ENCODE assay signal across 8 cellular contexts in the genomic region with DNA sequence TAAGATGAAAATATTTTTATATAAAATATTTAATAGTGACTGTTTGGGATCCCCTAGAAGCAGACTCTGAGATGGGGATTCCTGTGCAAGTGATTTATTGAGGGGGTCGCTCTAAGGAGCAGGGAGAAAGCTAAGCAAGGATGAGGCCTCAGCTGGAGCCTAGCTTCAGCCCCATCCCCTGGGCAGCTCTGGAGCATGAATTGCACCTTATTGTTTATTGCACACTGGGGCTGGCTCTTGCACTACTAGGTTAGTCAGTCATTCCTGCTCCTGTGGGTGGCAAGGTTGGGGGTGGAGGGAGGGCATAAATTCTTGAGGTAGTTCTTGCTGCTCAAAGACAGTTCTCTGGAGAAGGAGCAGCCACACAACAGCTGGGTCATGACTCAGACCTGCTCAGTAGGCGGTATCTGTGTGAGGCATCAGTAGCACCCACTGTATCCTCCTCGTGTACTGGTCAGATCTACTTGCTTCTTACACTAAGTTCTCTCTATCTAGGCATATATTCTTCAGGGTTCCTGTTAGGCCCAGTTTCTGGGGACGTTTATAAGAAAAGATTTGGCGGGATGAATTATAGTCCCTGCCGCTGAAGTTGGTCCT. TPM values are rescaled to one million over a fixed set of nuclear protein-coding genes. Genes with fewer than 3 reads are reported as not detected.
DNase-seq lines count a peak whose midpoint lies in the region; ATAC-seq, FAIRE-seq and TF ChIP-seq lines count a peak whose summit lies in the region.

No MANE protein-coding gene starts in this region.

- H3K9ac ChIP-seq in HepG2 (ENCODE audit: insufficient read depth, low read depth, low read length), result no peak overlapping the region

- no peak for TF ChIP-seq EP300 in HepG2 (IDR thresholded peaks at IDR 0.05; ENCODE audit: low read depth in 2 of 2, low read length in 2 of 2)
- no peak for TF ChIP-seq EP300 in HepG2 (CRISPR knock-in tag; IDR thresholded peaks at IDR 0.05; ENCODE audit: borderline replicate concordance)

- POLR2A ChIA-PET in HepG2 (lab: Yijun Ruan, JAX), result no interaction called here

- no peaks in the 10 kb centered on the region for H3K9me3 Mint-ChIP-seq in activated T-cell treated with anti-CD3 and anti-CD28 coated beads, Interleukin-2, amount 50 U/mL, for 24 hours

- H3K9me3 ChIP-seq in MG63 (no peaks in the 10 kb centered on the region), spleen (no peaks in the 10 kb centered on the region), HepG2 (ENCODE audit: low read length) (no peaks in the 10 kb centered on the region)

- TF ChIP-seq CTCF in spleen (IDR thresholded peaks at IDR 0.05 in 8 of 11, conservative IDR thresholded peaks at IDR 0.05 in 3 of 11) (no peak), HepG2 (CRISPR knock-in tag; IDR thresholded peaks at IDR 0.05) (no peak), GM13976 (IDR thresholded peaks at IDR 0.05; ENCODE audit: borderline replicate concordance, control extremely low read depth, extremely low read depth, insufficient read depth, missing control alignments) (no peak)

- H3K79me2 ChIP-seq in HepG2 (ENCODE audit: insufficient read depth, low read length), result no peaks in the 10 kb centered on the region

- DNase-seq in MG63 (peak; percentile 95), kidney glomerular epithelial cell (lab: John Stamatoyannopoulos, UW) (peak; percentile 92), NCI-H1930 (lab: John Stamatoyannopoulos, UW) (no peak), spleen (no peak), HepG2 (ENCODE audit: low spot score) (no peak), GM13976 (ENCODE audit: low spot score) (no peak)
- DNase-seq in activated T-cell treated with anti-CD3 and anti-CD28 coated beads, Interleukin-2, amount 50 U/mL, for 24 hours, result peak; percentile 74

- no peaks in the 10 kb centered on the region for H3K27me3 ChIP-seq in MG63
- no peaks in the 10 kb centered on the region for H3K27me3 ChIP-seq in spleen (replicated peaks in 1 of 7)
- H3K27me3 ChIP-seq in HepG2 (ENCODE audit: control insufficient read depth in 1 of 2, insufficient read depth in 2 of 2, low read length in 2 of 2), result no peaks in the 10 kb centered on the region

- no peak overlapping the region for H3K4me3 Mint-ChIP-seq in activated T-cell treated with anti-CD3 and anti-CD28 coated beads, Interleukin-2, amount 50 U/mL, for 24 hours

- H3K27ac ChIP-seq in spleen (no peak overlapping the region), HepG2 (ENCODE audit: extremely low read length, insufficient read depth, low read length) (no peak overlapping the region)

- H3K4me3 ChIP-seq in MG63 (no peak overlapping the region), spleen (no peak overlapping the region), HepG2 (replicated peaks in 1 of 3; ENCODE audit: insufficient read depth in 1 of 3, low read depth in 2 of 3, low read length in 3 of 3) (no peak overlapping the region)

- no peaks in the 10 kb centered on the region for H3K27me3 Mint-ChIP-seq in activated T-cell treated with anti-CD3 and anti-CD28 coated beads, Interleukin-2, amount 50 U/mL, for 24 hours

- ATAC-seq in GM19328 (IDR thresholded peaks at IDR 0.05; ENCODE audit: unreplicated experiment) (peak; percentile 57), HepG2 (no peak)

- no peaks in the 10 kb centered on the region for H4K20me1 ChIP-seq in HepG2 (ENCODE audit: insufficient read depth, low read length)

- H3K36me3 ChIP-seq in MG63, result no peaks in the 10 kb centered on the region
- H3K36me3 ChIP-seq in spleen, result no peaks in the 10 kb centered on the region
- H3K36me3 ChIP-seq in HepG2 (replicated peaks in 1 of 2; ENCODE audit: control insufficient read depth in 1 of 2, insufficient read depth in 2 of 2, low read length in 2 of 2), result no peaks in the 10 kb centered on the region

- no TSS peak for BruUV-seq in HepG2 (replicated peaks; lab: Mats Ljungman, UMichigan)

- intact Hi-C loops in spleen (cut with DNase I; ENCODE audit: low total_unique reads) (no loop called here), HepG2 (cut with micrococcal nuclease; ENCODE audit: unreplicated experiment) (no loop called here)

- H3K4me2 ChIP-seq in HepG2 (ENCODE audit: low read depth, low read length), result no peak overlapping the region

- no peak for FAIRE-seq in HepG2 (lab: Jason Lieb, UNC)

- TF ChIP-seq POLR2A in spleen (IDR thresholded peaks at IDR 0.05) (no peak), HepG2 (IDR thresholded peaks at IDR 0.05; ENCODE audit: insufficient read depth in 1 of 2, low read depth in 2 of 2, low read length in 2 of 2) (no peak)

- no peak overlapping the region for H2AFZ ChIP-seq in HepG2 (ENCODE audit: low read length)

- no peaks in the 10 kb centered on the region for H3K36me3 Mint-ChIP-seq in activated T-cell treated with anti-CD3 and anti-CD28 coated beads, Interleukin-2, amount 50 U/mL, for 24 hours (ENCODE audit: low read depth)

- 74 to 81% (median 79%) methylated on average over 6 of the region's 6 CpGs for WGBS in spleen, 5 donors
- 92% methylated on average over 6 of the region's 6 CpGs for WGBS in HepG2 (ENCODE audit: low lambda C conversion rate)

- H3K4me1 ChIP-seq in spleen, result peaks cover 8 to 29% (median 18%) of the 10 kb centered on the region in 6 donors
- H3K4me1 ChIP-seq in HepG2 (ENCODE audit: insufficient read depth, low read length), result peaks cover 58% of the 10 kb centered on the region

- TF ChIP-seq RAD21 in HepG2 (CRISPR knock-in tag; IDR thresholded peaks at IDR 0.05), result no peak

- H3K27ac Mint-ChIP-seq in activated T-cell treated with anti-CD3 and anti-CD28 coated beads, Interleukin-2, amount 50 U/mL, for 24 hours, result peak overlapping the region; percentile 83

- H3K4me1 Mint-ChIP-seq in activated T-cell treated with anti-CD3 and anti-CD28 coated beads, Interleukin-2, amount 50 U/mL, for 24 hours (ENCODE audit: low read depth), result peaks cover 51% of the 10 kb centered on the region

- CTCF ChIA-PET in HepG2 (lab: Yijun Ruan, JAX; ENCODE audit: low intra/inter-chr PET ratio, low total read pairs), result no interaction called here

- in situ Hi-C loops in HepG2 (cut with HindIII; ENCODE audit: extremely low pct_ligation_motif_present, low pct_unique_long_range_greater_than_20kb), result no loop called here
- in situ Hi-C loops in GM13976 (cut with MboI; ENCODE audit: low sequenced_read_pairs, unreplicated experiment), result no loop called here

TF ChIP-seq in HepG2, 621 proteins besides CTCF, POLR2A, EP300 and RAD21 (continues in another document):
- TF ChIP-seq, protein P1, sequence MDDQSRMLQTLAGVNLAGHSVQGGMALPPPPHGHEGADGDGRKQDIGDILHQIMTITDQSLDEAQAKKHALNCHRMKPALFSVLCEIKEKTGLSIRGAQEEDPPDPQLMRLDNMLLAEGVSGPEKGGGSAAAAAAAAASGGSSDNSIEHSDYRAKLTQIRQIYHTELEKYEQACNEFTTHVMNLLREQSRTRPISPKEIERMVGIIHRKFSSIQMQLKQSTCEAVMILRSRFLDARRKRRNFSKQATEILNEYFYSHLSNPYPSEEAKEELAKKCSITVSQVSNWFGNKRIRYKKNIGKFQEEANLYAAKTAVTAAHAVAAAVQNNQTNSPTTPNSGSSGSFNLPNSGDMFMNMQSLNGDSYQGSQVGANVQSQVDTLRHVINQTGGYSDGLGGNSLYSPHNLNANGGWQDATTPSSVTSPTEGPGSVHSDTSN (CRISPR knock-in tag; IDR thresholded peaks at IDR 0.05; ENCODE audit: borderline replicate concordance), result no peak
- no peak for TF ChIP-seq MIXL1 (CRISPR knock-in tag; IDR thresholded peaks at IDR 0.05)

RNA-seq across cellular contexts. Expression of a gene that starts 27.2 kb away (rescaled TPM):
- not detected in 2 replicates for total RNA-seq in MG63 (2014; rRNA removed; shearing (Covaris generic); ENCODE audit: low replicate concordance)
- 100 to 1,000 TPM in 3 of 7 donors, 10 to 100 TPM in 4; 62.0 to 156 (median 95.6) TPM for total RNA-seq in spleen
- 10 to 100 TPM; 19.5 to 27.5 (median 19.6) TPM for polyA plus RNA-seq in spleen
- total RNA-seq in HepG2 (2016; rRNA removed; fragmentation: Illumina TruSeq; extraction: Trizol), result 5.3 and 8.4 TPM in 2 replicates
- 1.4 and 1.9 TPM in 2 replicates for total RNA-seq in HepG2 (2016; cell fraction: cytosol; rRNA removed; fragmentation: Illumina TruSeq; extraction: Trizol; ENCODE audit: low read depth)
- 6.3 and 9.1 TPM in 2 replicates for total RNA-seq in HepG2 (2016; cell fraction: insoluble cytoplasmic fraction; rRNA removed; fragmentation: Illumina TruSeq; extraction: Trizol)
- total RNA-seq in HepG2 (2016; cell fraction: membrane; rRNA removed; fragmentation: Illumina TruSeq; extraction: Trizol), result 2.8 and 4.1 TPM in 2 replicates
- 6.0 and 7.6 TPM in 2 replicates for total RNA-seq in HepG2 (2016; cell fraction: nucleus; rRNA removed; fragmentation: Illumina TruSeq; extraction: Trizol)
- 9.9 and 20.3 TPM in 2 replicates for polyA plus RNA-seq in HepG2 (2011; rRNA removed)
- polyA plus RNA-seq in HepG2 (2011; cell fraction: cytosol; rRNA removed), result 7.7 and 20.5 TPM in 2 replicates
- 1.8 and 3.8 TPM in 2 replicates for polyA plus RNA-seq in HepG2 (2011; cell fraction: nucleus; rRNA removed)
- polyA plus RNA-seq in HepG2 (2012), result 30.8 and 49.4 TPM in 2 replicates
- 1.2 and 1.3 TPM in 2 replicates for polyA plus RNA-seq in HepG2 (2016; cell fraction: cytosol; fragmentation: Illumina TruSeq; extraction: Trizol; ENCODE audit: low read depth)
- 5.5 and 5.7 TPM in 2 replicates for polyA plus RNA-seq in HepG2 (2016; cell fraction: insoluble cytoplasmic fraction; fragmentation: Illumina TruSeq; extraction: Trizol; ENCODE audit: low read depth)
- 1.5 and 2.5 TPM in 2 replicates for polyA plus RNA-seq in HepG2 (2016; cell fraction: membrane; fragmentation: Illumina TruSeq; extraction: Trizol; ENCODE audit: low read depth)
- 9.4 and 10.5 TPM in 2 replicates for polyA plus RNA-seq in HepG2 (2016; cell fraction: nucleus; fragmentation: Illumina TruSeq; extraction: Trizol; ENCODE audit: insufficient read depth, low read depth)
- 1.5 and 11.8 TPM in 2 replicates for polyA minus RNA-seq in HepG2 (2011; rRNA and poly(A)+ RNA removed; ENCODE audit: low replicate concordance)
- polyA minus RNA-seq in HepG2 (2011; cell fraction: cytosol; rRNA and poly(A)+ RNA removed), result 2.1 and 6.0 TPM in 2 replicates
- 5.4 and 9.8 TPM in 2 replicates for polyA minus RNA-seq in HepG2 (2011; cell fraction: nucleus; rRNA and poly(A)+ RNA removed)

Comparison
In these comparisons a context has a peak if more than half of its experiments do, and no peak if none do; other contexts are left out.
1. DNase-seq: peak in MG63 (single experiment), activated T-cell treated with anti-CD3 and anti-CD28 coated beads, Interleukin-2, amount 50 U/mL, for 24 hours (single experiment) and kidney glomerular epithelial cell (single experiment); none in NCI-H1930 (0 of 2), spleen (single experiment), HepG2 (single experiment) and GM13976 (single experiment).
2. RNA of a gene that starts 27.2 kb away (total RNA-seq): 62.0 to 156 TPM in spleen; 1.4 to 9.1 TPM in HepG2 and not detected in MG63; every median in the first group is over 4 times any median in the second.